In genomic region chr16:81137754-81138153, GRCh38 we compare ENCODE assay signal across 30 cellular contexts.
"Had no signal": no experiment of that assay in that cellular context is flagged by ENCODE, and none has a peak within 500 bp of the region (broad histone marks: within the 10 kb centered on the region; RNA-seq: fewer than 3 reads in every experiment).

No MANE protein-coding gene starts in this region.

- H3K27me3 Mint-ChIP-seq: activated naive CD8-positive, alpha-beta T cell had no signal

- H3K4me3 Mint-ChIP-seq: activated B cell treated with CpG ODN at 0.5 μM for 24 hours; activated naive CD8-positive, alpha-beta T cell; activated T-cell treated with anti-CD3 and anti-CD28 coated beads, Interleukin-2, amount 50 U/mL, for 72 hours; effector memory CD8-positive, alpha-beta T cell; nephron progenitor cell; T-helper 17 cell had no signal

- H3K9me3 ChIP-seq: body of pancreas, colonic mucosa, gastrocnemius medialis, left ventricle myocardium inferior, mucosa of descending colon, pancreas, prostate gland, sigmoid colon, thoracic aorta, upper lobe of right lung had no signal

- ATAC-seq: activated T-cell treated with anti-CD3 and anti-CD28 coated beads, Interleukin-2, amount 50 U/mL, for 72 hours; body of pancreas; effector memory CD8-positive, alpha-beta T cell; gastrocnemius medialis; mucosa of descending colon; pancreas; T-helper 17 cell; upper lobe of right lung had no signal

- H3K4me1 ChIP-seq: body of pancreas, colonic mucosa, gastrocnemius medialis, left ventricle myocardium inferior, pancreas, prostate gland, upper lobe of right lung had no signal

- H3K27ac ChIP-seq: body of pancreas, colonic mucosa, gastrocnemius medialis, left ventricle myocardium inferior, pancreas, sigmoid colon, thoracic aorta, upper lobe of right lung had no signal

- DNase-seq: activated B cell treated with CpG ODN at 0.5 μM for 24 hours; activated naive CD4-positive, alpha-beta T cell treated with Interleukin-2 at 50 U/mL for 16 hours; activated T-cell treated with anti-CD3 and anti-CD28 coated beads for 4 hours; activated T-cell treated with anti-CD3 and anti-CD28 coated beads, Interleukin-2, amount 50 U/mL, for 72 hours; aorta; body of pancreas; cerebellar nuclear complex; colonic mucosa; effector memory CD8-positive, alpha-beta T cell; erythroblast; gastrocnemius medialis; glutamatergic neuron; left ventricle myocardium inferior; mesendoderm; mucosa of descending colon; nephron progenitor cell; pancreas; retina; sigmoid colon; small intestine; stimulated activated CD4-positive, alpha-beta T cell treated with anti-CD3 and anti-CD28 coated beads, Interleukin-1b, Interleukin-23, amount 100 ng/mL, for 48 hours; stimulated activated CD4-positive, alpha-beta T cell treated with anti-CD3 and anti-CD28 coated beads, Interleukin-4, amount 100 ng/mL, for 4 hours; stimulated activated CD8-positive, alpha-beta memory T cell treated with anti-CD3 and anti-CD28 coated beads, Interleukin-4, amount 100 ng/mL, for 48 hours; stimulated activated naive CD4-positive, alpha-beta T cell; T-helper 17 cell; upper lobe of right lung had no signal

- H3K4me3 ChIP-seq: body of pancreas, colonic mucosa, gastrocnemius medialis, left ventricle myocardium inferior, lung, mucosa of descending colon, pancreas, prostate gland, sigmoid colon, thoracic aorta, upper lobe of right lung had no signal

- H3K27me3 ChIP-seq: body of pancreas, colonic mucosa, gastrocnemius medialis, pancreas, sigmoid colon, upper lobe of right lung had no signal

- H3K9me3 Mint-ChIP-seq: activated B cell treated with CpG ODN at 0.5 μM for 24 hours; activated T-cell treated with anti-CD3 and anti-CD28 coated beads, Interleukin-2, amount 50 U/mL, for 72 hours; effector memory CD8-positive, alpha-beta T cell; nephron progenitor cell had no signal

- H3K36me3 Mint-ChIP-seq: activated naive CD8-positive, alpha-beta T cell had no signal

- H3K36me3 ChIP-seq: colonic mucosa, gastrocnemius medialis, left ventricle myocardium inferior, pancreas, prostate gland, sigmoid colon, thoracic aorta, upper lobe of right lung had no signal

- H3K27ac Mint-ChIP-seq: activated B cell treated with CpG ODN at 0.5 μM for 24 hours; activated naive CD8-positive, alpha-beta T cell; activated T-cell treated with anti-CD3 and anti-CD28 coated beads, Interleukin-2, amount 50 U/mL, for 72 hours; effector memory CD8-positive, alpha-beta T cell; nephron progenitor cell; T-helper 17 cell had no signal

- H3K4me1 Mint-ChIP-seq: activated B cell treated with CpG ODN at 0.5 μM for 24 hours, T-helper 17 cell had no signal
